Comparison of ENCODE assay signal across 8 cellular contexts in the genomic region with DNA sequence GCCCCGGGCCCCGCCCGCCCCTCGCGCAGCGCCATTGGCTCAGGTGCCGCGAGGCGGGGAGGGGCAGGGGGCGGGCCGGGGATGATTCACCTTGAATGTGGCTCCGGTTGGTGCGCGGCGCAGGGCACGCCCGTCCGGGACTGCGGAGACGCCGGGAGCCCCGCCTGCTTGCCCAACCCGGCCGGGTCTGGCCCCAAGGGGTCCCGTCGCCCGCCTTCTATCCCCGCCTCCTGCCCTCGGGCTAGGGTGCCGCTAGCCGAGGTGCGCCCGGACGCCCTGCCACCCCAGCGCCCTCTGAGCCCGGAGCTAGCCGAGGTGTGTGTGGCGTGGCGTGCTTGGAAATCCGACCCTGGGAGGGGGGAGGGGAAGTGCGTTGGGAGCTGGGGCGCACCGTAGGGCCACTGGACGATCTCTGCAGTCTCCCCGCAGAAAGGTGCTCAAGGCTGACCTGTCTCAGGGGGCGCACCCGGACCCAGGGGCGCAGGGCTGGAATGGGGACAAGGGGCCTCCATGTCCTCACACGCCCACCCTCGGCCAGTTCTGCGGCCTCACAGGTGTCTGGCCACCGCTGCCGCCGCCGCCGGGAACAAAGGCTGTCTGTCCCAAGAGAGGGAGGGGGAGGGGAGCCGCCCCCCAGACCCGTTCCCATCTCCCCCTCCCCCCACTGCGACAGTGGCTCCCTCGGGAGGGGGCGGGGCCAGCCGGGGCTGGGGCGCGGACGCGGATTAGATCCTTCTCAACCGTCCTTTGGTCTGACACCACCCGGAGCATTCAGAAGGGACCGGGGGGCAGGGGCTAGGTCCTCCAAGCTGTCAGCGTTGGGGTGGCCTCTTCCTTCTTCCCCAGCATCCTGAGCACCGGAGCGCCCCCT.
DNase-seq lines count a peak whose midpoint lies in the region; ATAC-seq and TF ChIP-seq lines count a peak whose summit lies in the region.

No MANE protein-coding gene starts in this region.

- no peak for TF ChIP-seq CTCF in dorsolateral prefrontal cortex (IDR thresholded peaks at IDR 0.05 in 54 of 56, conservative IDR thresholded peaks at IDR 0.05 in 2 of 56; ENCODE audit: low read depth in 1 of 56, partially characterized antibody in 56 of 56)
- TF ChIP-seq CTCF in natural killer cell (IDR thresholded peaks at IDR 0.05): no peak
- no peak for TF ChIP-seq CTCF in GM20000 (IDR thresholded peaks at IDR 0.05; ENCODE audit: extremely low read depth, missing control alignments)

- ATAC-seq in natural killer cell: peak; percentile 55 to 68 (median 63)
- ATAC-seq in stimulated activated naive B cell treated with anti-CD40 and anti-IgM and Interleukin-4, amounts not matched to agents 10 μg/mL and 1 μg/mL and 100 μg/mL, for 72 hours (replicated peaks): peak; percentile 57 to 71

- H3K4me1 Mint-ChIP-seq in natural killer cell: peaks cover 26 to 38% of the 10 kb centered on the region in 2 donors
- peaks cover 33 to 64% of the 10 kb centered on the region in 2 donors for H3K4me1 Mint-ChIP-seq in stimulated activated naive B cell treated with anti-CD40 and anti-IgM and Interleukin-4, amounts not matched to agents 10 μg/mL and 1 μg/mL and 100 μg/mL, for 72 hours

- peaks cover 43 to 55% of the 10 kb centered on the region in 2 donors for H3K27me3 Mint-ChIP-seq in natural killer cell (ENCODE audit: low read depth in 2 of 2)
- H3K27me3 Mint-ChIP-seq in stimulated activated naive B cell treated with anti-CD40 and anti-IgM and Interleukin-4, amounts not matched to agents 10 μg/mL and 1 μg/mL and 100 μg/mL, for 72 hours: peaks cover 45 to 70% of the 10 kb centered on the region in 2 donors

- H3K9me3 Mint-ChIP-seq in natural killer cell: no peaks in the 10 kb centered on the region
- H3K9me3 Mint-ChIP-seq in stimulated activated naive B cell treated with anti-CD40 and anti-IgM and Interleukin-4, amounts not matched to agents 10 μg/mL and 1 μg/mL and 100 μg/mL, for 72 hours: no peaks in the 10 kb centered on the region

- H3K4me3 Mint-ChIP-seq in natural killer cell: peak overlapping the region; percentile 83
- peak overlapping the region; percentile 64 to 83 for H3K4me3 Mint-ChIP-seq in stimulated activated naive B cell treated with anti-CD40 and anti-IgM and Interleukin-4, amounts not matched to agents 10 μg/mL and 1 μg/mL and 100 μg/mL, for 72 hours

- intact Hi-C loops in dorsolateral prefrontal cortex (cut with DNase I): no loop called here
- intact Hi-C loops in natural killer cell (cut with micrococcal nuclease): no loop called here

- peaks cover 81% of the 10 kb centered on the region for H3K27me3 ChIP-seq in H7 (ENCODE audit: control insufficient read depth, insufficient read depth, low read length)
- H3K27me3 ChIP-seq in dorsolateral prefrontal cortex: peaks cover 13 to 95% (median 84%) of the 10 kb centered on the region in 45 donors

- DNase-seq in CD1c-positive myeloid dendritic cell (ENCODE audit: extremely low spot score): peak; percentile 30
- DNase-seq in H7: peak; percentile 99
- peak; percentile 86 for DNase-seq in NCI-H2107 treated with DMSO at 0.1 percent for 48 hours (lab: John Stamatoyannopoulos, UW; ENCODE audit: unreplicated experiment)
- peak; percentile 52 for DNase-seq in activated CD4-positive, alpha-beta T cell treated with anti-CD3 and anti-CD28 coated beads for 1 hour
- no peak for DNase-seq in dorsolateral prefrontal cortex
- no peak for DNase-seq in natural killer cell
- DNase-seq in stimulated activated naive B cell treated with anti-CD40 and anti-IgM and Interleukin-4, amounts not matched to agents 10 μg/mL and 1 μg/mL and 100 μg/mL, for 72 hours: no peak
- no peak for DNase-seq in GM20000 (ENCODE audit: low spot score)

- no peak overlapping the region for H3K27ac ChIP-seq in dorsolateral prefrontal cortex

- no peaks in the 10 kb centered on the region for H3K36me3 Mint-ChIP-seq in natural killer cell
- peaks cover 0 to 7% of the 10 kb centered on the region in 2 donors for H3K36me3 Mint-ChIP-seq in stimulated activated naive B cell treated with anti-CD40 and anti-IgM and Interleukin-4, amounts not matched to agents 10 μg/mL and 1 μg/mL and 100 μg/mL, for 72 hours

- H3K4me3 ChIP-seq in H7 (ENCODE audit: insufficient read depth, low read depth, low read length) (peak overlapping the region; percentile 75), dorsolateral prefrontal cortex (peak overlapping the region in 48 of 59 donors; percentile 4 to 60 (median 35))

- no peaks in the 10 kb centered on the region for H3K36me3 ChIP-seq in H7 (replicated peaks; ENCODE audit: control insufficient read depth, insufficient read depth, low read length)

- no peak overlapping the region for H3K27ac Mint-ChIP-seq in natural killer cell
- H3K27ac Mint-ChIP-seq in stimulated activated naive B cell treated with anti-CD40 and anti-IgM and Interleukin-4, amounts not matched to agents 10 μg/mL and 1 μg/mL and 100 μg/mL, for 72 hours: no peak overlapping the region

Comparison
In these comparisons a context has a peak if more than half of its experiments do, and no peak if none do; other contexts are left out.
1. DNase-seq: peak in CD1c-positive myeloid dendritic cell (single experiment), H7 (single experiment), NCI-H2107 treated with DMSO at 0.1 percent for 48 hours (single experiment) and activated CD4-positive, alpha-beta T cell treated with anti-CD3 and anti-CD28 coated beads for 1 hour (single experiment); none in dorsolateral prefrontal cortex (0 of 10), natural killer cell (single experiment), stimulated activated naive B cell treated with anti-CD40 and anti-IgM and Interleukin-4, amounts not matched to agents 10 μg/mL and 1 μg/mL and 100 μg/mL, for 72 hours (single experiment) and GM20000 (single experiment).